In the genomic region with DNA sequence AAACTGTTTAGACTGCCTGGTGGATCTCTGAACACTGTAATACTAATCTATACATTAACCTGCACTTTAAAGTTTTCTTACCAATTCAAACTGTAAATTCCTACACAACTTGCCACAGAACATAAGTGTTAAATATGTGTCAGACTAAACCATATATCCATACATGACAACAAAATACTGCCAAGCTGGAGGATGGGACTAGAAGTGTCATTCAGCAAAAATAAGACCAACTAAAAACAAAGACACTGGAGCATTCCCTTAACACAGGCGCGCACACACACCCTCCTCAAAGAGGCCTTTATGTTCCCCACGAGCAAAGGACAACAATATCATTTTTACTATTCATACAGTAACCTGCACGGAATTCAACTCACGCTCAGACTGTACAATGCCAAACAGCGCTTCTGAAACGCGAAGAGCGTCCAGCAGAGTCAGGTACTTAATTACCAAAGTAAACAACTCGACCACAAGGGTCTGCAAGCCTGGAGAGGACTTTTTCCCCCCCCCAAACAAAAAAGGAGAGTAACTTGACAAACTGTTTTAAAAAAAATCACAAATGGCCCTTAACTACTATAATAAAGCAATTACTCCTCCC, we compare ENCODE assay signal across 8 cellular contexts. TPM values are rescaled to one million over a fixed set of nuclear protein-coding genes. Genes with fewer than 3 reads are reported as not detected.
A peak's percentile ranks its signal among the peaks of the same experiment; 100 is the strongest.
DNase-seq lines count a peak whose midpoint lies in the region; ATAC-seq, FAIRE-seq and TF ChIP-seq lines count a peak whose summit lies in the region.

No MANE protein-coding gene starts in this region.

- ATAC-seq in GM18861 (IDR thresholded peaks at IDR 0.05; ENCODE audit: unreplicated experiment) (no peak), HG02610 (IDR thresholded peaks at IDR 0.05; ENCODE audit: unreplicated experiment) (no peak)

- peak overlapping the region; percentile 78 for H3K27ac Mint-ChIP-seq in mesothelial cell of epicardium

- no peaks in the 10 kb centered on the region for H3K27me3 Mint-ChIP-seq in mesothelial cell of epicardium (ENCODE audit: low read depth)

- FAIRE-seq in bronchial epithelial cell (lab: Jason Lieb, UNC), result no peak
- FAIRE-seq in frontal cortex (lab: Jason Lieb, UNC), result no peak

- peak; percentile 40 for DNase-seq in ELR (ENCODE audit: low read depth)
- peak; percentile 19 for DNase-seq in NCI-H128 (lab: John Stamatoyannopoulos, UW; ENCODE audit: unreplicated experiment)
- peak; percentile 10 for DNase-seq in bronchial epithelial cell (ENCODE audit: low read depth)
- DNase-seq in mesothelial cell of epicardium (ENCODE audit: low spot score in 2 of 2, unreplicated experiment in 2 of 2), result no peak
- no peak for DNase-seq in frontal cortex (ENCODE audit: low spot score in 2 of 2)
- DNase-seq in mesenteric fat pad (ENCODE audit: low spot score), result no peak

- TF ChIP-seq CTCF in bronchial epithelial cell (IDR thresholded peaks at IDR 0.05; ENCODE audit: insufficient read depth, low read length, severe bottlenecking) (no peak), mesothelial cell of epicardium (IDR thresholded peaks at IDR 0.05; ENCODE audit: unreplicated experiment) (no peak)

- no peaks in the 10 kb centered on the region for H3K36me3 Mint-ChIP-seq in mesothelial cell of epicardium

- no peaks in the 10 kb centered on the region for H3K36me3 ChIP-seq in bronchial epithelial cell (ENCODE audit: control insufficient read depth, insufficient read depth, low read length)

- no peaks in the 10 kb centered on the region for H3K9me3 Mint-ChIP-seq in mesothelial cell of epicardium

- peaks cover 19% of the 10 kb centered on the region for H3K4me1 Mint-ChIP-seq in mesothelial cell of epicardium

- no peaks in the 10 kb centered on the region for H3K27me3 ChIP-seq in bronchial epithelial cell (ENCODE audit: control insufficient read depth, insufficient read depth, low read length)

- H3K4me3 Mint-ChIP-seq in mesothelial cell of epicardium, result peak overlapping the region; percentile 91

- H3K4me3 ChIP-seq in bronchial epithelial cell (ENCODE audit: low read depth, low read length), result peak overlapping the region; percentile 68

RNA-seq across cellular contexts. Expression of a gene that starts 1.1 kb away (rescaled TPM):
- total RNA-seq in bronchial epithelial cell, result 26.1 and 34.7 TPM in 2 replicates
- total RNA-seq in mesothelial cell of epicardium, result 50.7 to 53.8 TPM (median 52.9 TPM) in 3 replicates
- total RNA-seq in frontal cortex, result 60.3 TPM
- 49.0 TPM for total RNA-seq in mesenteric fat pad

Comparison
In these comparisons a context has a peak if more than half of its experiments do, and no peak if none do; other contexts are left out.
1. DNase-seq: peak in ELR (single experiment), NCI-H128 (single experiment) and bronchial epithelial cell (single experiment); none in mesothelial cell of epicardium (0 of 2), frontal cortex (0 of 2) and mesenteric fat pad (single experiment).